ENCODE assay signal across 8 cellular contexts in the genomic region with DNA sequence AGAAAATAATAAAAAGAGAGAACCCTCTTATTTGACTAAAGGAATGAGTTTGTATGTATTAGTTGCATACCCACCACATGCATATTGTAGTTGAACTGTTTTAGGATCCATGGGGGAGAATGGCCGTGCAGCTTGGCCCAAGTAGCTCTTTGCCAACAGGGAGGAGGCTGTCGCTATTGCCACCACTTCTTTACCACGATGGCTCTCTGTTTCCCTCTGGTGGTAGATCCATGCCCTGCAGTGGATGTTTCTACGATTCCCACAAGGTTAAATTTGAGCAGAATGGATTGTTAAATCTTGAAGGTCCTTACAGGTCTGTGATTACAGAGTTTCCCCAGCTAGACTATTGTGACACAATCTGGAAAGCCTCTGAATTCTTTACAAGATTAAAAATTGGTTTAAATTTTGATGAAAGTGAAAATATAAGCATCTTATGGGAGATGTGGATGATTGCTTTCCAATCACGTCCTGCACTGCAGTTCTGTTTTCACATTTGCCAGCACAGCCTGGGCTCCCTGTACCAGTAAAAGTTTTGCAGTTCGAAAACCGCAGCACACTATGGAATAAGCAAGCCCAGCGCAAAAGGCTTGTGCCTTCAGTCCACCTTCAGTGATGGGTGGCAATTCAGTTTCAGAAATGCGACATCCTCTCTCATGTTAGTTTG. TPM values are rescaled to one million over a fixed set of nuclear protein-coding genes. Genes with fewer than 3 reads are reported as not detected.
DNase-seq lines count a peak whose midpoint lies in the region; ATAC-seq lines count a peak whose summit lies in the region.

No MANE protein-coding gene starts in this region.

- no peak overlapping the region for H3K27ac ChIP-seq in effector memory CD4-positive, alpha-beta T cell (ENCODE audit: insufficient read depth, low read length, poor library complexity, severe bottlenecking)

- no peaks in the 10 kb centered on the region for H3K36me3 ChIP-seq in effector memory CD4-positive, alpha-beta T cell (ENCODE audit: control insufficient read depth, insufficient read depth, low read length)

- H3K4me1 Mint-ChIP-seq in activated CD4-positive, alpha-beta memory T cell treated with anti-CD3 and anti-CD28 coated beads for 36 hours (ENCODE audit: low read depth): no peaks in the 10 kb centered on the region

- no peaks in the 10 kb centered on the region for H3K36me3 Mint-ChIP-seq in activated CD4-positive, alpha-beta memory T cell treated with anti-CD3 and anti-CD28 coated beads for 36 hours

- intact Hi-C loops in activated CD4-positive, alpha-beta memory T cell treated with anti-CD3 and anti-CD28 coated beads for 36 hours (cut with micrococcal nuclease): loop anchor here (1.0 kb wide), 2 partner anchors 25 to 127 kb away; no protein-coding TSS in a partner anchor

- CTCF ChIA-PET in activated CD4-positive, alpha-beta memory T cell treated with anti-CD3 and anti-CD28 coated beads for 36 hours (lab: Charles Lee): interaction anchor here (0.5 to 10.7 kb wide), 57 partner anchors 9 to 1457 kb away, joined by 3 to 248 read pairs (median 4); partner anchors contain the start of genes RSPH3 and TAGAP

- DNase-seq in A172 (ENCODE audit: low spot score) (peak; percentile 50), NCI-H82 (lab: John Stamatoyannopoulos, UW) (peak; percentile 80), midbrain (lab: John Stamatoyannopoulos, UW) (peak; percentile 87)
- DNase-seq in activated CD4-positive, alpha-beta memory T cell treated with anti-CD3 and anti-CD28 coated beads for 36 hours: peak; percentile 85
- peak; percentile 50 to 68 (median 51) for DNase-seq in effector memory CD4-positive, alpha-beta T cell
- peak; percentile 88 for DNase-seq in stimulated activated CD8-positive, alpha-beta memory T cell treated with anti-CD3 and anti-CD28 coated beads, Interleukin-4, amount 100 ng/mL, for 48 hours

- H3K9me3 ChIP-seq in effector memory CD4-positive, alpha-beta T cell (ENCODE audit: control insufficient read depth, low read length): no peaks in the 10 kb centered on the region

- H3K4me3 Mint-ChIP-seq in activated CD4-positive, alpha-beta memory T cell treated with anti-CD3 and anti-CD28 coated beads for 36 hours: no peak overlapping the region

- no peaks in the 10 kb centered on the region for H3K4me1 ChIP-seq in effector memory CD4-positive, alpha-beta T cell (ENCODE audit: control insufficient read depth, insufficient read depth, low read length, poor library complexity, severe bottlenecking)

- POLR2A ChIA-PET in activated CD4-positive, alpha-beta memory T cell treated with anti-CD3 and anti-CD28 coated beads for 36 hours (lab: Charles Lee): interaction anchor here (0.6 kb wide), 1 partner anchor 117 kb away, joined by 3 read pairs; no protein-coding TSS in a partner anchor

- no peak overlapping the region for H3K4me3 ChIP-seq in effector memory CD4-positive, alpha-beta T cell (ENCODE audit: insufficient read depth, low read depth, low read length, poor library complexity, severe bottlenecking)

- no peak overlapping the region for H3K27ac Mint-ChIP-seq in activated CD4-positive, alpha-beta memory T cell treated with anti-CD3 and anti-CD28 coated beads for 36 hours

- ATAC-seq in GM18502 (IDR thresholded peaks at IDR 0.05; ENCODE audit: poor library complexity, unreplicated experiment) (peak; percentile 60), HG03378 (IDR thresholded peaks at IDR 0.05; ENCODE audit: unreplicated experiment) (peak; percentile 67)

- H3K27me3 ChIP-seq in effector memory CD4-positive, alpha-beta T cell (replicated peaks; ENCODE audit: control insufficient read depth, insufficient read depth, low read length, poor library complexity, severe bottlenecking): peaks cover 5% of the 10 kb centered on the region

- H3K27me3 Mint-ChIP-seq in activated CD4-positive, alpha-beta memory T cell treated with anti-CD3 and anti-CD28 coated beads for 36 hours: peaks cover 7% of the 10 kb centered on the region

- no peaks in the 10 kb centered on the region for H3K9me3 Mint-ChIP-seq in activated CD4-positive, alpha-beta memory T cell treated with anti-CD3 and anti-CD28 coated beads for 36 hours

RNA-seq across cellular contexts. Expression of gene FNDC1, which starts 34.4 kb away (rescaled TPM):
- 0.02 TPM in 1 of 2 replicates, not detected in the other for total RNA-seq in A172 (2014; rRNA removed; shearing (Covaris generic))
- not detected for total RNA-seq in activated CD4-positive, alpha-beta memory T cell treated with anti-CD3 and anti-CD28 coated beads for 36 hours
